25 cellular contexts compared by ENCODE assay signal in genomic region chr2:60746318-60746717, GRCh38. TPM values are rescaled to one million over a fixed set of nuclear protein-coding genes. Genes with fewer than 3 reads are reported as not detected.
DNase-seq lines count a peak whose midpoint lies in the region; ATAC-seq, FAIRE-seq and TF ChIP-seq lines count a peak whose summit lies in the region.
"Had no signal": no experiment of that assay in that cellular context is flagged by ENCODE, and none has a peak within 500 bp of the region (broad histone marks: within the 10 kb centered on the region; RNA-seq: fewer than 3 reads in every experiment).

No MANE protein-coding gene starts in this region.

- no peaks in the 10 kb centered on the region for H3K36me3 Mint-ChIP-seq in CD8-positive, alpha-beta memory T cell
- H3K36me3 Mint-ChIP-seq: CD4-positive, CD25-positive, alpha-beta regulatory T cell; naive thymus-derived CD4-positive, alpha-beta T cell had no signal

- H3K79me2 ChIP-seq in HepG2 (ENCODE audit: insufficient read depth, low read length): no peaks in the 10 kb centered on the region

- H3K9me3 ChIP-seq in HepG2 (ENCODE audit: low read length) (no peaks in the 10 kb centered on the region), right lobe of liver (no peaks in the 10 kb centered on the region)
- H3K9me3 ChIP-seq in CD8-positive, alpha-beta memory T cell (ENCODE audit: low read length): no peaks in the 10 kb centered on the region
- H3K9me3 ChIP-seq: MG63, vagina had no signal

- peaks cover 16 to 25% (median 17%) of the 10 kb centered on the region in 3 donors for H3K4me1 Mint-ChIP-seq in CD8-positive, alpha-beta memory T cell

- no peaks in the 10 kb centered on the region for H3K36me3 ChIP-seq in HepG2 (replicated peaks in 1 of 2; ENCODE audit: control insufficient read depth in 1 of 2, insufficient read depth in 2 of 2, low read length in 2 of 2)
- H3K36me3 ChIP-seq in right lobe of liver: no peaks in the 10 kb centered on the region
- no peaks in the 10 kb centered on the region for H3K36me3 ChIP-seq in CD8-positive, alpha-beta memory T cell (ENCODE audit: insufficient read depth, low read length)
- H3K36me3 ChIP-seq: MG63, vagina, WERI-Rb-1 had no signal

- peaks cover 0 to 42% of the 10 kb centered on the region in 2 experiments for H3K27me3 ChIP-seq in HepG2 (ENCODE audit: control insufficient read depth in 1 of 2, insufficient read depth in 2 of 2, low read length in 2 of 2)
- no peaks in the 10 kb centered on the region for H3K27me3 ChIP-seq in right lobe of liver
- H3K27me3 ChIP-seq in CD8-positive, alpha-beta memory T cell (ENCODE audit: insufficient read depth, low read length, poor library complexity, severe bottlenecking): no peaks in the 10 kb centered on the region
- H3K27me3 ChIP-seq: MG63, vagina had no signal

- TF ChIP-seq RAD21 in HepG2 (CRISPR knock-in tag; IDR thresholded peaks at IDR 0.05): no peak

- peak overlapping the region in 3 of 8 donors; percentile 26 to 72 (median 67) for H3K27ac Mint-ChIP-seq in CD8-positive, alpha-beta memory T cell
- H3K27ac Mint-ChIP-seq: stimulated activated naive CD8-positive, alpha-beta T cell treated with anti-CD3 and anti-CD28 coated beads, Interleukin-15, Interleukin-2, amounts not matched to agents 100 ng/mL and 50 ng/mL, for 24 hours had no signal

- TF ChIP-seq EP300 in HepG2 (IDR thresholded peaks at IDR 0.05; ENCODE audit: low read depth in 2 of 2, low read length in 2 of 2): no peak
- TF ChIP-seq EP300 in HepG2 (CRISPR knock-in tag; IDR thresholded peaks at IDR 0.05; ENCODE audit: borderline replicate concordance): no peak

- 0 out of 2 replicates have a peak overlapping the region, but pooled peaks have one; percentile 38 for H3K4me2 ChIP-seq in HepG2 (ENCODE audit: low read depth, low read length)

- TF ChIP-seq POLR2A in HepG2 (IDR thresholded peaks at IDR 0.05; ENCODE audit: insufficient read depth in 1 of 2, low read depth in 2 of 2, low read length in 2 of 2) (no peak), right lobe of liver (IDR thresholded peaks at IDR 0.05) (no peak)

- peak overlapping the region in 2 of 7 donors; percentile 52 for H3K4me3 Mint-ChIP-seq in CD8-positive, alpha-beta memory T cell
- H3K4me3 Mint-ChIP-seq: stimulated activated naive CD8-positive, alpha-beta T cell treated with anti-CD3 and anti-CD28 coated beads, Interleukin-15, Interleukin-2, amounts not matched to agents 100 ng/mL and 50 ng/mL, for 24 hours had no signal

- H3K4me3 ChIP-seq in HepG2 (replicated peaks in 1 of 3; ENCODE audit: insufficient read depth in 1 of 3, low read depth in 2 of 3, low read length in 3 of 3) (no peak overlapping the region), right lobe of liver (no peak overlapping the region)
- no peak overlapping the region for H3K4me3 ChIP-seq in CD8-positive, alpha-beta memory T cell (ENCODE audit: low read length)
- H3K4me3 ChIP-seq: MG63, vagina had no signal

- POLR2A ChIA-PET in HepG2 (lab: Yijun Ruan, JAX): interaction anchor here (2.5 kb wide), 1 partner anchor 10 kb away, joined by 7 read pairs; the partner anchor contains the start of gene PAPOLG
- POLR2A ChIA-PET in CD8-positive, alpha-beta memory T cell (lab: Charles Lee): interaction anchor here (0.9 kb wide), 1 partner anchor 11 kb away, joined by 5 read pairs; no protein-coding TSS in a partner anchor

- no peak overlapping the region for H3K9ac ChIP-seq in HepG2 (ENCODE audit: insufficient read depth, low read depth, low read length)

- peak overlapping the region; percentile 49 for H2AFZ ChIP-seq in HepG2 (ENCODE audit: low read length)

- no peak for DNase-seq in HepG2 (ENCODE audit: low spot score)
- no peak for DNase-seq in right lobe of liver
- DNase-seq in NCI-H69 (lab: John Stamatoyannopoulos, UW): peak; percentile 56
- DNase-seq in left kidney (ENCODE audit: low read depth, low spot score): peak; percentile 9
- no peak for DNase-seq in CD8-positive, alpha-beta memory T cell
- DNase-seq: activated CD4-positive, alpha-beta T cell treated with anti-CD3 and anti-CD28 coated beads, Interleukin-2, amount 50 U/mL, for 1 hour; activated gamma-delta T cell; HCEC 1CT; left cardiac atrium; mesendoderm; naive thymus-derived CD4-positive, alpha-beta T cell; NCI-H1694; NCI-H2171 treated with DMSO at 0.1 percent for 48 hours; NCI-H524; stimulated activated CD4-positive, alpha-beta T cell treated with anti-CD3 and anti-CD28 coated beads, Interleukin-15, amount 100 ng/mL, for 24 hours; WERI-Rb-1 had no signal

- 32% methylated on average over 8 of the region's 8 CpGs for WGBS in HepG2 (ENCODE audit: low lambda C conversion rate)
- 83% methylated on average over 5 of the region's 8 CpGs for WGBS in right lobe of liver (ENCODE audit: insufficient coverage, low coverage, low lambda C conversion rate, missing lambda C conversion rate)

- FAIRE-seq in HepG2 (lab: Jason Lieb, UNC): no peak

- intact Hi-C loops in HepG2 (cut with micrococcal nuclease; ENCODE audit: unreplicated experiment) (no loop called here), right lobe of liver (cut with DNase I) (no loop called here)

- CTCF ChIA-PET in HepG2 (lab: Yijun Ruan, JAX; ENCODE audit: low intra/inter-chr PET ratio, low total read pairs): no interaction called here
- CTCF ChIA-PET in CD8-positive, alpha-beta memory T cell (lab: Charles Lee): interaction anchor here (0.7 to 0.9 kb wide), 2 partner anchors 21 to 37 kb away, joined by 3 read pairs; no protein-coding TSS in a partner anchor

- H4K20me1 ChIP-seq in HepG2 (ENCODE audit: insufficient read depth, low read length): no peaks in the 10 kb centered on the region

- no TSS peak for BruUV-seq in HepG2 (replicated peaks; lab: Mats Ljungman, UMichigan)

- no peak for TF ChIP-seq CTCF in HepG2 (CRISPR knock-in tag; IDR thresholded peaks at IDR 0.05)
- no peak for TF ChIP-seq CTCF in right lobe of liver (IDR thresholded peaks at IDR 0.05)

- ATAC-seq in HepG2 (peak; percentile 49), right lobe of liver (no peak), HG02981 (IDR thresholded peaks at IDR 0.05; ENCODE audit: unreplicated experiment) (no peak), HG02973 (IDR thresholded peaks at IDR 0.05; ENCODE audit: unreplicated experiment) (no peak)

- H3K4me1 ChIP-seq in HepG2 (ENCODE audit: insufficient read depth, low read length) (0 out of 2 replicates have a peak, but pooled peaks cover 10% of the 10 kb centered on the region), right lobe of liver (no peaks in the 10 kb centered on the region)
- H3K4me1 ChIP-seq in CD8-positive, alpha-beta memory T cell (ENCODE audit: insufficient read depth, low read length): peaks cover 11% of the 10 kb centered on the region
- H3K4me1 ChIP-seq: vagina had no signal

- H3K27me3 Mint-ChIP-seq in CD8-positive, alpha-beta memory T cell: peaks cover 4 to 6% of the 10 kb centered on the region in 2 donors
- H3K27me3 Mint-ChIP-seq: stimulated activated naive CD8-positive, alpha-beta T cell treated with anti-CD3 and anti-CD28 coated beads, Interleukin-15, Interleukin-2, amounts not matched to agents 100 ng/mL and 50 ng/mL, for 24 hours had no signal

- no peak overlapping the region for H3K27ac ChIP-seq in HepG2 (ENCODE audit: extremely low read length, insufficient read depth, low read length)
- H3K27ac ChIP-seq in right lobe of liver: no peak overlapping the region
- H3K27ac ChIP-seq in CD8-positive, alpha-beta memory T cell (ENCODE audit: low read depth, low read length): no peak overlapping the region
- H3K27ac ChIP-seq: epithelial cell of prostate, HL-60, RWPE1, vagina, WERI-Rb-1 had no signal

- in situ Hi-C loops in HepG2 (cut with HindIII; ENCODE audit: extremely low pct_ligation_motif_present, low pct_unique_long_range_greater_than_20kb): no loop called here

- H3K9me3 Mint-ChIP-seq in CD8-positive, alpha-beta memory T cell: no peaks in the 10 kb centered on the region
- H3K9me3 Mint-ChIP-seq: naive thymus-derived CD4-positive, alpha-beta T cell; stimulated activated naive CD8-positive, alpha-beta T cell treated with anti-CD3 and anti-CD28 coated beads, Interleukin-15, Interleukin-2, amounts not matched to agents 100 ng/mL and 50 ng/mL, for 24 hours had no signal

TF ChIP-seq in HepG2, 621 proteins besides CTCF, POLR2A, EP300 and RAD21 (continues in another document):
- TF ChIP-seq NFATC3 (CRISPR knock-in tag; IDR thresholded peaks at IDR 0.05) (no peak), HNF4A (CRISPR knock-in tag; IDR thresholded peaks at IDR 0.05) (no peak), ZMYM2 (CRISPR knock-in tag; IDR thresholded peaks at IDR 0.05) (no peak), ZSCAN31 (CRISPR knock-in tag; IDR thresholded peaks at IDR 0.05; ENCODE audit: low read depth) (no peak), ISX (CRISPR knock-in tag; conservative IDR thresholded peaks at IDR 0.05) (no peak), ZBTB42 (CRISPR knock-in tag; IDR thresholded peaks at IDR 0.05) (no peak)

RNA-seq across cellular contexts. Expression of gene PAPOLG, which starts 9.8 kb away (rescaled TPM):
- 10.4 and 16.2 TPM in 2 replicates for total RNA-seq in HepG2 (2016; rRNA removed; fragmentation: Illumina TruSeq; extraction: Trizol)
- total RNA-seq in HepG2 (2016; cell fraction: cytosol; rRNA removed; fragmentation: Illumina TruSeq; extraction: Trizol; ENCODE audit: low read depth): 2.5 and 2.7 TPM in 2 replicates
- total RNA-seq in HepG2 (2016; cell fraction: insoluble cytoplasmic fraction; rRNA removed; fragmentation: Illumina TruSeq; extraction: Trizol): 10.8 and 14.7 TPM in 2 replicates
- total RNA-seq in HepG2 (2016; cell fraction: membrane; rRNA removed; fragmentation: Illumina TruSeq; extraction: Trizol): 4.9 TPM in 2 replicates
- total RNA-seq in HepG2 (2016; cell fraction: nucleus; rRNA removed; fragmentation: Illumina TruSeq; extraction: Trizol): 13.6 and 13.8 TPM in 2 replicates
- 7.7 and 10.1 TPM in 2 replicates for polyA plus RNA-seq in HepG2 (2011; rRNA removed)
- 2.3 and 4.8 TPM in 2 replicates for polyA plus RNA-seq in HepG2 (2011; cell fraction: cytosol; rRNA removed)
- polyA plus RNA-seq in HepG2 (2011; cell fraction: nucleus; rRNA removed): 6.5 and 6.9 TPM in 2 replicates
- polyA plus RNA-seq in HepG2 (2012): 5.9 and 7.1 TPM in 2 replicates
- 0.52 TPM in 2 replicates for polyA plus RNA-seq in HepG2 (2016; cell fraction: cytosol; fragmentation: Illumina TruSeq; extraction: Trizol; ENCODE audit: low read depth)
- polyA plus RNA-seq in HepG2 (2016; cell fraction: insoluble cytoplasmic fraction; fragmentation: Illumina TruSeq; extraction: Trizol; ENCODE audit: low read depth): 9.5 and 10.5 TPM in 2 replicates
- 1.5 and 2.2 TPM in 2 replicates for polyA plus RNA-seq in HepG2 (2016; cell fraction: membrane; fragmentation: Illumina TruSeq; extraction: Trizol; ENCODE audit: low read depth)
- polyA plus RNA-seq in HepG2 (2016; cell fraction: nucleus; fragmentation: Illumina TruSeq; extraction: Trizol; ENCODE audit: insufficient read depth, low read depth): 16.8 and 17.3 TPM in 2 replicates
- 6.3 and 11.0 TPM in 2 replicates for polyA minus RNA-seq in HepG2 (2011; rRNA and poly(A)+ RNA removed; ENCODE audit: low replicate concordance)
- polyA minus RNA-seq in HepG2 (2011; cell fraction: cytosol; rRNA and poly(A)+ RNA removed): 9.7 and 11.3 TPM in 2 replicates
- 27.6 and 30.2 TPM in 2 replicates for polyA minus RNA-seq in HepG2 (2011; cell fraction: nucleus; rRNA and poly(A)+ RNA removed)
- 1 to 10 TPM; 3.6 to 5.9 (median 4.2) TPM for total RNA-seq in right lobe of liver
- total RNA-seq in CD8-positive, alpha-beta memory T cell: 10 to 100 TPM; 16.8 to 18.9 TPM
- 15.0 TPM for polyA plus RNA-seq in CD8-positive, alpha-beta memory T cell

Comparison
In these comparisons a context has a peak if more than half of its experiments do, and no peak if none do; other contexts are left out.
1. DNase-seq: peak in NCI-H69 (single experiment) and left kidney (single experiment); none in HepG2 (single experiment), right lobe of liver (0 of 3) and CD8-positive, alpha-beta memory T cell (0 of 5).